ENCODE assay signal across 15 cellular contexts in genomic region chr11:75810637-75811383, GRCh38.
DNase-seq lines count a peak whose midpoint lies in the region; ATAC-seq and TF ChIP-seq lines count a peak whose summit lies in the region.
"Had no signal": no experiment of that assay in that cellular context is flagged by ENCODE, and none has a peak within 500 bp of the region (broad histone marks: within the 10 kb centered on the region; RNA-seq: fewer than 3 reads in every experiment).

No MANE protein-coding gene starts in this region.

- peak overlapping the region in 1 of 2 donors; percentile 30 for H3K4me3 Mint-ChIP-seq in stimulated activated naive B cell treated with anti-CD40 and anti-IgM and Interleukin-4, amounts not matched to agents 10 μg/mL and 1 μg/mL and 100 μg/mL, for 72 hours
- H3K4me3 Mint-ChIP-seq: activated T-cell treated with anti-CD3 and anti-CD28 coated beads, Interleukin-2, amount 50 U/mL, for 24 hours; central memory CD8-positive, alpha-beta T cell had no signal

- ATAC-seq in GM18505 (IDR thresholded peaks at IDR 0.05; ENCODE audit: unreplicated experiment) (no peak), HG02852 (IDR thresholded peaks at IDR 0.05; ENCODE audit: unreplicated experiment) (peak; percentile 32)
- no peak for ATAC-seq in stimulated activated naive B cell treated with anti-CD40 and anti-IgM and Interleukin-4, amounts not matched to agents 10 μg/mL and 1 μg/mL and 100 μg/mL, for 72 hours (replicated peaks)
- ATAC-seq: PC-3; stimulated activated naive CD8-positive, alpha-beta T cell treated with anti-CD3 and anti-CD28 coated beads, Interleukin-15, Interleukin-2, amounts not matched to agents 100 U/mL and 50 U/mL, for 24 hours had no signal

- H3K4me1 Mint-ChIP-seq in stimulated activated naive B cell treated with anti-CD40 and anti-IgM and Interleukin-4, amounts not matched to agents 10 μg/mL and 1 μg/mL and 100 μg/mL, for 72 hours, result peaks cover 30 to 38% of the 10 kb centered on the region in 2 donors

- H3K9me3 Mint-ChIP-seq in stimulated activated naive B cell treated with anti-CD40 and anti-IgM and Interleukin-4, amounts not matched to agents 10 μg/mL and 1 μg/mL and 100 μg/mL, for 72 hours, result no peaks in the 10 kb centered on the region
- H3K9me3 Mint-ChIP-seq: activated T-cell treated with anti-CD3 and anti-CD28 coated beads, Interleukin-2, amount 50 U/mL, for 24 hours; CD4-positive, CD25-positive, alpha-beta regulatory T cell; central memory CD8-positive, alpha-beta T cell had no signal

- H3K27me3 Mint-ChIP-seq in stimulated activated naive B cell treated with anti-CD40 and anti-IgM and Interleukin-4, amounts not matched to agents 10 μg/mL and 1 μg/mL and 100 μg/mL, for 72 hours, result no peaks in the 10 kb centered on the region
- H3K27me3 Mint-ChIP-seq: activated T-cell treated with anti-CD3 and anti-CD28 coated beads, Interleukin-2, amount 50 U/mL, for 24 hours; central memory CD8-positive, alpha-beta T cell had no signal

- TF ChIP-seq POLR2A in GM18505 (IDR thresholded peaks at IDR 0.05; ENCODE audit: borderline replicate concordance, extremely low read depth, insufficient read depth, insufficient read length), result peak; percentile 71

- DNase-seq in NOMO-1 treated with DMSO at 0.1 percent for 48 hours (lab: John Stamatoyannopoulos, UW; ENCODE audit: unreplicated experiment) (peak; percentile 69), KG1 (lab: John Stamatoyannopoulos, UW) (no peak), hippocampal formation (lab: John Stamatoyannopoulos, UW) (no peak), T1000 (lab: John Stamatoyannopoulos, UW) (no peak)
- DNase-seq in stimulated activated naive B cell treated with anti-CD40 and anti-IgM and Interleukin-4, amounts not matched to agents 10 μg/mL and 1 μg/mL and 100 μg/mL, for 72 hours, result no peak
- DNase-seq: activated T-cell treated with anti-CD3 and anti-CD28 coated beads, Interleukin-2, amount 50 U/mL, for 24 hours; CD4-positive, CD25-positive, alpha-beta regulatory T cell; glutamatergic neuron; midbrain; NCI-H1048; PC-3; stimulated activated naive CD8-positive, alpha-beta T cell treated with anti-CD3 and anti-CD28 coated beads, Interleukin-15, Interleukin-2, amounts not matched to agents 100 U/mL and 50 U/mL, for 24 hours had no signal

- peak overlapping the region; percentile 83 for H3K27ac Mint-ChIP-seq in stimulated activated naive B cell treated with anti-CD40 and anti-IgM and Interleukin-4, amounts not matched to agents 10 μg/mL and 1 μg/mL and 100 μg/mL, for 72 hours
- H3K27ac Mint-ChIP-seq: activated T-cell treated with anti-CD3 and anti-CD28 coated beads, Interleukin-2, amount 50 U/mL, for 24 hours had no signal

- H3K36me3 Mint-ChIP-seq in stimulated activated naive B cell treated with anti-CD40 and anti-IgM and Interleukin-4, amounts not matched to agents 10 μg/mL and 1 μg/mL and 100 μg/mL, for 72 hours, result peaks cover 0 to 3% of the 10 kb centered on the region in 2 donors
- H3K36me3 Mint-ChIP-seq: CD4-positive, CD25-positive, alpha-beta regulatory T cell had no signal
